In the genomic region with DNA sequence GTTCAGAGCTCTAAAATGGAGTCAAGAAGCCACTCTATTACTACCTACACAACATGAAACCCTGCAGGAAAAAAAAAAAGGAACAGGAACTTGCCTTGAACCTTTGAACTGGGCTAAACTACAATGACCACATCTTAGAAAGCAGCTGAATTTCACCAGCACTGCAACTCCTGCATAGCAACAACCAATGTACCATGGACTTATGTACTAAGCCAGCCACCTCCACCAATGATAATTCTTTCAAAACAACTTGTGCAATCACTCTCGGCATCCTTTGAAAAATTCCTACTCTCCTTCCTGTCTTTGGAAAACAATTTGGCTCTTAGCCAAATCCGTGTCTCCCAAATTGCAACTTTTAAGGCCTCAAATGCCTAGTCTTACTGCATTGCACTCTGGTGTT, we compare ENCODE assay signal across 1 cellular context.
A peak's percentile ranks its signal among the peaks of the same experiment; 100 is the strongest.
TF ChIP-seq lines count a peak whose summit lies in the region.

No MANE protein-coding gene starts in this region.

TF ChIP-seq in HepG2, 621 proteins besides CTCF, POLR2A, EP300 and RAD21 (continued from another document and continues in another):
- TF ChIP-seq, protein P1, sequence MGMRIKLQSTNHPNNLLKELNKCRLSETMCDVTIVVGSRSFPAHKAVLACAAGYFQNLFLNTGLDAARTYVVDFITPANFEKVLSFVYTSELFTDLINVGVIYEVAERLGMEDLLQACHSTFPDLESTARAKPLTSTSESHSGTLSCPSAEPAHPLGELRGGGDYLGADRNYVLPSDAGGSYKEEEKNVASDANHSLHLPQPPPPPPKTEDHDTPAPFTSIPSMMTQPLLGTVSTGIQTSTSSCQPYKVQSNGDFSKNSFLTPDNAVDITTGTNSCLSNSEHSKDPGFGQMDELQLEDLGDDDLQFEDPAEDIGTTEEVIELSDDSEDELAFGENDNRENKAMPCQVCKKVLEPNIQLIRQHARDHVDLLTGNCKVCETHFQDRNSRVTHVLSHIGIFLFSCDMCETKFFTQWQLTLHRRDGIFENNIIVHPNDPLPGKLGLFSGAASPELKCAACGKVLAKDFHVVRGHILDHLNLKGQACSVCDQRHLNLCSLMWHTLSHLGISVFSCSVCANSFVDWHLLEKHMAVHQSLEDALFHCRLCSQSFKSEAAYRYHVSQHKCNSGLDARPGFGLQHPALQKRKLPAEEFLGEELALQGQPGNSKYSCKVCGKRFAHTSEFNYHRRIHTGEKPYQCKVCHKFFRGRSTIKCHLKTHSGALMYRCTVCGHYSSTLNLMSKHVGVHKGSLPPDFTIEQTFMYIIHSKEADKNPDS (CRISPR knock-in tag; IDR thresholded peaks at IDR 0.05), result peak; percentile 26; the same call in 1 of the 2 replicates
- TF ChIP-seq ZMYM2 (CRISPR knock-in tag; IDR thresholded peaks at IDR 0.05), result peak; percentile 65; the same call in 1 of the 2 replicates
- peak; percentile 68 for TF ChIP-seq ASH2L (IDR thresholded peaks at IDR 0.05; ENCODE audit: insufficient read length, low read depth, low read length)
- 0 out of 2 replicates have a peak, but pooled peaks have one; percentile 25 for TF ChIP-seq SIX1 (CRISPR knock-in tag; IDR thresholded peaks at IDR 0.05; ENCODE audit: borderline replicate concordance)
- TF ChIP-seq SMC3 (IDR thresholded peaks at IDR 0.05; ENCODE audit: low read length), result peak; percentile 2; the same call in 1 of the 2 replicates
- TF ChIP-seq BCL6 (CRISPR knock-in tag; IDR thresholded peaks at IDR 0.05), result peak; percentile 98
- peak; percentile 94 for TF ChIP-seq HNF4A (CRISPR knock-in tag; IDR thresholded peaks at IDR 0.05)
- TF ChIP-seq ZFP62 (CRISPR knock-in tag; IDR thresholded peaks at IDR 0.05), result no peak
- TF ChIP-seq ATF1 (CRISPR knock-in tag; IDR thresholded peaks at IDR 0.05), result peak; percentile 51; the same call in 1 of the 2 replicates
- TF ChIP-seq, protein P2, sequence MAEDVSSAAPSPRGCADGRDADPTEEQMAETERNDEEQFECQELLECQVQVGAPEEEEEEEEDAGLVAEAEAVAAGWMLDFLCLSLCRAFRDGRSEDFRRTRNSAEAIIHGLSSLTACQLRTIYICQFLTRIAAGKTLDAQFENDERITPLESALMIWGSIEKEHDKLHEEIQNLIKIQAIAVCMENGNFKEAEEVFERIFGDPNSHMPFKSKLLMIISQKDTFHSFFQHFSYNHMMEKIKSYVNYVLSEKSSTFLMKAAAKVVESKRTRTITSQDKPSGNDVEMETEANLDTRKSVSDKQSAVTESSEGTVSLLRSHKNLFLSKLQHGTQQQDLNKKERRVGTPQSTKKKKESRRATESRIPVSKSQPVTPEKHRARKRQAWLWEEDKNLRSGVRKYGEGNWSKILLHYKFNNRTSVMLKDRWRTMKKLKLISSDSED (CRISPR knock-in tag; IDR thresholded peaks at IDR 0.05), result no peak
- no peak for TF ChIP-seq ZNF580 (CRISPR knock-in tag; IDR thresholded peaks at IDR 0.05; ENCODE audit: borderline replicate concordance, low read depth)
- no peak for TF ChIP-seq ZNF891 (CRISPR knock-in tag; IDR thresholded peaks at IDR 0.05)
- peak; percentile 72; the same call in 1 of the 2 replicates for TF ChIP-seq EHMT2 (IDR thresholded peaks at IDR 0.05; ENCODE audit: borderline replicate concordance, low read depth, low read length)
- no peak for TF ChIP-seq MLLT10 (CRISPR knock-in tag; IDR thresholded peaks at IDR 0.05)
- no peak for TF ChIP-seq ZNF567 (CRISPR knock-in tag; IDR thresholded peaks at IDR 0.05; ENCODE audit: borderline replicate concordance)
- peak; percentile 97 for TF ChIP-seq RFXANK (CRISPR knock-in tag; IDR thresholded peaks at IDR 0.05)
- TF ChIP-seq, protein P3, sequence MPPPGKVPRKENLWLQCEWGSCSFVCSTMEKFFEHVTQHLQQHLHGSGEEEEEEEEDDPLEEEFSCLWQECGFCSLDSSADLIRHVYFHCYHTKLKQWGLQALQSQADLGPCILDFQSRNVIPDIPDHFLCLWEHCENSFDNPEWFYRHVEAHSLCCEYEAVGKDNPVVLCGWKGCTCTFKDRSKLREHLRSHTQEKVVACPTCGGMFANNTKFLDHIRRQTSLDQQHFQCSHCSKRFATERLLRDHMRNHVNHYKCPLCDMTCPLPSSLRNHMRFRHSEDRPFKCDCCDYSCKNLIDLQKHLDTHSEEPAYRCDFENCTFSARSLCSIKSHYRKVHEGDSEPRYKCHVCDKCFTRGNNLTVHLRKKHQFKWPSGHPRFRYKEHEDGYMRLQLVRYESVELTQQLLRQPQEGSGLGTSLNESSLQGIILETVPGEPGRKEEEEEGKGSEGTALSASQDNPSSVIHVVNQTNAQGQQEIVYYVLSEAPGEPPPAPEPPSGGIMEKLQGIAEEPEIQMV (CRISPR knock-in tag; IDR thresholded peaks at IDR 0.05; ENCODE audit: low read depth), result no peak
- peak; percentile 76 for TF ChIP-seq HNF4G (IDR thresholded peaks at IDR 0.05; ENCODE audit: borderline replicate concordance, low read depth, low read length)
- no peak; the same call in 1 of the 2 replicates for TF ChIP-seq HNF4G (CRISPR knock-in tag; IDR thresholded peaks at IDR 0.05; ENCODE audit: borderline replicate concordance, low read depth)
- no peak for TF ChIP-seq ZNF17 (CRISPR knock-in tag; IDR thresholded peaks at IDR 0.05)
- no peak for TF ChIP-seq NBN (conservative IDR thresholded peaks at IDR 0.05)
- TF ChIP-seq ZFP36L2 (CRISPR knock-in tag; IDR thresholded peaks at IDR 0.05), result no peak
- no peak for TF ChIP-seq BRD4 (CRISPR knock-in tag; IDR thresholded peaks at IDR 0.05)
- TF ChIP-seq ZNF644 (CRISPR knock-in tag; IDR thresholded peaks at IDR 0.05; ENCODE audit: low read depth), result 0 out of 2 replicates have a peak, but pooled peaks have one; percentile 38
- TF ChIP-seq ZNF563 (CRISPR knock-in tag; IDR thresholded peaks at IDR 0.05), result no peak
- TF ChIP-seq SALL2 (CRISPR knock-in tag; IDR thresholded peaks at IDR 0.05), result no peak
- TF ChIP-seq ZNF292 (CRISPR knock-in tag; IDR thresholded peaks at IDR 0.05; ENCODE audit: borderline replicate concordance, low read depth), result peak; percentile 30; the same call in 1 of the 2 replicates
- 0 out of 2 replicates have a peak, but pooled peaks have one; percentile 27 for TF ChIP-seq ZSCAN9 (CRISPR knock-in tag; IDR thresholded peaks at IDR 0.05; ENCODE audit: borderline replicate concordance)
- no peak for TF ChIP-seq ZNF839 (CRISPR knock-in tag; IDR thresholded peaks at IDR 0.05; ENCODE audit: borderline replicate concordance)
- TF ChIP-seq POGK (CRISPR knock-in tag; conservative IDR thresholded peaks at IDR 0.05), result no peak
- no peak for TF ChIP-seq ZNF512B (CRISPR knock-in tag; IDR thresholded peaks at IDR 0.05; ENCODE audit: borderline replicate concordance)
- no peak for TF ChIP-seq ZNF367 (CRISPR knock-in tag; IDR thresholded peaks at IDR 0.05; ENCODE audit: borderline replicate concordance)
- peak; percentile 74; the same call in 1 of the 2 replicates for TF ChIP-seq SOX5 (CRISPR knock-in tag; IDR thresholded peaks at IDR 0.05; ENCODE audit: borderline replicate concordance)
- peak; percentile 43; the same call in 1 of the 2 replicates for TF ChIP-seq RFX3 (CRISPR knock-in tag; IDR thresholded peaks at IDR 0.05)
- TF ChIP-seq ZNF776 (CRISPR knock-in tag; IDR thresholded peaks at IDR 0.05), result no peak
- no peak for TF ChIP-seq ZNF749 (CRISPR knock-in tag; IDR thresholded peaks at IDR 0.05; ENCODE audit: borderline replicate concordance)
- TF ChIP-seq STAG1 (CRISPR knock-in tag; IDR thresholded peaks at IDR 0.05), result 0 out of 2 replicates have a peak, but pooled peaks have one; percentile 4
- no peak for TF ChIP-seq ZNF510 (CRISPR knock-in tag; IDR thresholded peaks at IDR 0.05; ENCODE audit: low read depth)
- TF ChIP-seq CREB1 (IDR thresholded peaks at IDR 0.05), result no peak
- peak; percentile 63; the same call in 1 of the 2 replicates for TF ChIP-seq CREB1 (CRISPR knock-in tag; IDR thresholded peaks at IDR 0.05)
- peak; percentile 72 for TF ChIP-seq ISL2 (CRISPR knock-in tag; IDR thresholded peaks at IDR 0.05)
- peak; percentile 21; the same call in 1 of the 2 replicates for TF ChIP-seq ZMYM3 (CRISPR knock-in tag; IDR thresholded peaks at IDR 0.05)
- peak; percentile 55; the same call in 1 of the 2 replicates for TF ChIP-seq ZNF792 (CRISPR knock-in tag; IDR thresholded peaks at IDR 0.05)
- TF ChIP-seq ZNF670 (CRISPR knock-in tag; IDR thresholded peaks at IDR 0.05; ENCODE audit: borderline replicate concordance), result no peak
- TF ChIP-seq KAT8 (CRISPR knock-in tag; IDR thresholded peaks at IDR 0.05), result peak; percentile 52; the same call in 1 of the 2 replicates
- TF ChIP-seq NR3C1 (CRISPR knock-in tag; IDR thresholded peaks at IDR 0.05), result no peak
- no peak for TF ChIP-seq ZFP36 (IDR thresholded peaks at IDR 0.05; ENCODE audit: borderline replicate concordance, low read depth, low read length, partially characterized antibody)
- no peak for TF ChIP-seq ZBTB20 (CRISPR knock-in tag; IDR thresholded peaks at IDR 0.05; ENCODE audit: borderline replicate concordance, low read depth)
- TF ChIP-seq MIER3 (CRISPR knock-in tag; IDR thresholded peaks at IDR 0.05; ENCODE audit: borderline replicate concordance), result 0 out of 2 replicates have a peak, but pooled peaks have one; percentile 22
- TF ChIP-seq NRL (CRISPR knock-in tag; IDR thresholded peaks at IDR 0.05; ENCODE audit: borderline replicate concordance), result no peak
- TF ChIP-seq SMARCE1 (IDR thresholded peaks at IDR 0.05; ENCODE audit: borderline replicate concordance), result no peak
- peak; percentile 55; the same call in 1 of the 2 replicates for TF ChIP-seq FOXK2 (IDR thresholded peaks at IDR 0.05)
- peak; percentile 94 for TF ChIP-seq POGZ (CRISPR knock-in tag; IDR thresholded peaks at IDR 0.05)
- TF ChIP-seq CHD2 (IDR thresholded peaks at IDR 0.05; ENCODE audit: low read depth, low read length), result no peak
- TF ChIP-seq ZNF326 (CRISPR knock-in tag; IDR thresholded peaks at IDR 0.05; ENCODE audit: borderline replicate concordance), result no peak
- TF ChIP-seq ZNF607 (CRISPR knock-in tag; IDR thresholded peaks at IDR 0.05; ENCODE audit: borderline replicate concordance), result no peak
- TF ChIP-seq, protein P4, sequence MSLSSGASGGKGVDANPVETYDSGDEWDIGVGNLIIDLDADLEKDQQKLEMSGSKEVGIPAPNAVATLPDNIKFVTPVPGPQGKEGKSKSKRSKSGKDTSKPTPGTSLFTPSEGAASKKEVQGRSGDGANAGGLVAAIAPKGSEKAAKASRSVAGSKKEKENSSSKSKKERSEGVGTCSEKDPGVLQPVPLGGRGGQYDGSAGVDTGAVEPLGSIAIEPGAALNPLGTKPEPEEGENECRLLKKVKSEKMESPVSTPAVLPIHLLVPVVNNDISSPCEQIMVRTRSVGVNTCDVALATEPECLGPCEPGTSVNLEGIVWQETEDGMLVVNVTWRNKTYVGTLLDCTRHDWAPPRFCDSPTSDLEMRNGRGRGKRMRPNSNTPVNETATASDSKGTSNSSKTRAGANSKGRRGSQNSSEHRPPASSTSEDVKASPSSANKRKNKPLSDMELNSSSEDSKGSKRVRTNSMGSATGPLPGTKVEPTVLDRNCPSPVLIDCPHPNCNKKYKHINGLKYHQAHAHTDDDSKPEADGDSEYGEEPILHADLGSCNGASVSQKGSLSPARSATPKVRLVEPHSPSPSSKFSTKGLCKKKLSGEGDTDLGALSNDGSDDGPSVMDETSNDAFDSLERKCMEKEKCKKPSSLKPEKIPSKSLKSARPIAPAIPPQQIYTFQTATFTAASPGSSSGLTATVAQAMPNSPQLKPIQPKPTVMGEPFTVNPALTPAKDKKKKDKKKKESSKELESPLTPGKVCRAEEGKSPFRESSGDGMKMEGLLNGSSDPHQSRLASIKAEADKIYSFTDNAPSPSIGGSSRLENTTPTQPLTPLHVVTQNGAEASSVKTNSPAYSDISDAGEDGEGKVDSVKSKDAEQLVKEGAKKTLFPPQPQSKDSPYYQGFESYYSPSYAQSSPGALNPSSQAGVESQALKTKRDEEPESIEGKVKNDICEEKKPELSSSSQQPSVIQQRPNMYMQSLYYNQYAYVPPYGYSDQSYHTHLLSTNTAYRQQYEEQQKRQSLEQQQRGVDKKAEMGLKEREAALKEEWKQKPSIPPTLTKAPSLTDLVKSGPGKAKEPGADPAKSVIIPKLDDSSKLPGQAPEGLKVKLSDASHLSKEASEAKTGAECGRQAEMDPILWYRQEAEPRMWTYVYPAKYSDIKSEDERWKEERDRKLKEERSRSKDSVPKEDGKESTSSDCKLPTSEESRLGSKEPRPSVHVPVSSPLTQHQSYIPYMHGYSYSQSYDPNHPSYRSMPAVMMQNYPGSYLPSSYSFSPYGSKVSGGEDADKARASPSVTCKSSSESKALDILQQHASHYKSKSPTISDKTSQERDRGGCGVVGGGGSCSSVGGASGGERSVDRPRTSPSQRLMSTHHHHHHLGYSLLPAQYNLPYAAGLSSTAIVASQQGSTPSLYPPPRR (CRISPR knock-in tag; IDR thresholded peaks at IDR 0.05; ENCODE audit: borderline replicate concordance), result peak; percentile 48; the same call in 1 of the 2 replicates
